Comparison of ENCODE assay signal across 13 cellular contexts in the genomic region with DNA sequence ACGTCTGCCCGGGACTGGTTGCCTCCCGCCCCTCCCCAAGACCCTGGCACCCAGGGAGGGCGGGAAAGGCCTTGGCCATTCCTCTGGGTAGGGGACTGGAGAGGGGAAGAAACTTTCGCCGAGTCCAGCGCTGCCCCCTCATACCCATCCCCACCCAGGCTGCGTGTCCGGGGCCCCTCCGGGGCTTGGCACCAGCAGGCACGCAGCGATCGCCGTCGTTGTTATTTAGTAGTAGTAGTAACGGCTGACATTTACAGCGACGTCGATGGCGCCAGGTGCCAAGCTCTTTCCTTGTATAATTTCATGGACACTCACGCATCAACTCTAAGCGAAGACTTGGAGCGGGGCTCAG. TPM values are rescaled to one million over a fixed set of nuclear protein-coding genes. Genes with fewer than 3 reads are reported as not detected.
DNase-seq lines count a peak whose midpoint lies in the region; ATAC-seq and TF ChIP-seq lines count a peak whose summit lies in the region.
"Had no signal": no experiment of that assay in that cellular context is flagged by ENCODE, and none has a peak within 500 bp of the region (broad histone marks: within the 10 kb centered on the region; RNA-seq: fewer than 3 reads in every experiment).

No MANE protein-coding gene starts in this region.

- DNase-seq in T-cell (no peak), iPS DF 6.9 (ENCODE audit: low read depth, low spot score) (no peak), prostate gland (ENCODE audit: low spot score) (no peak), NCI-H526 treated with DMSO at 0.1 percent for 48 hours (lab: John Stamatoyannopoulos, UW) (no peak)
- no peak for DNase-seq in stimulated activated CD4-positive, alpha-beta T cell treated with anti-CD3 and anti-CD28 coated beads, Interleukin-2, amount 100 ng/mL, for 24 hours
- DNase-seq in CD4-positive, alpha-beta T cell: no peak
- DNase-seq: AML-193, NCI-H1048, NCI-H2227 treated with DMSO at 0.1 percent for 48 hours had no signal

- no peak overlapping the region for H3K27ac Mint-ChIP-seq in T-cell
- H3K27ac Mint-ChIP-seq in CD4-positive, alpha-beta T cell: no peak overlapping the region
- H3K27ac Mint-ChIP-seq: activated naive CD8-positive, alpha-beta T cell treated with anti-CD3 and anti-CD28 coated beads, Interleukin-2, amount 10 ng/mL, durations not matched to agents 7 days and 5 days had no signal

- TF ChIP-seq POLR2A in prostate gland (IDR thresholded peaks at IDR 0.05): no peak
- no peak for TF ChIP-seq POLR2A in gastroesophageal sphincter (IDR thresholded peaks at IDR 0.05)

- no peak for TF ChIP-seq EP300 in gastroesophageal sphincter (IDR thresholded peaks at IDR 0.05)

- peak overlapping the region; percentile 46; the same call in 1 of the 2 replicates for H3K9ac ChIP-seq in ES-I3 (ENCODE audit: low read depth, low read length)

- H3K27ac ChIP-seq in iPS DF 6.9 (ENCODE audit: low read length) (no peak overlapping the region), prostate gland (no peak overlapping the region), gastroesophageal sphincter (peak overlapping the region in 2 of 4 donors; percentile 96 to 98)
- no peak overlapping the region for H3K27ac ChIP-seq in CD4-positive, alpha-beta T cell (ENCODE audit: low read depth, low read length)
- H3K27ac ChIP-seq: thyroid gland had no signal

- peak overlapping the region in 2 of 3 donors; percentile 55 to 57 for H3K4me3 Mint-ChIP-seq in T-cell
- H3K4me3 Mint-ChIP-seq in CD4-positive, alpha-beta T cell: no peak overlapping the region

- POLR2A ChIA-PET in T-cell (lab: Charles Lee): no interaction called here
- POLR2A ChIA-PET in CD4-positive, alpha-beta T cell (lab: Charles Lee): no interaction called here

- no peaks in the 10 kb centered on the region for H3K9me3 Mint-ChIP-seq in T-cell
- no peaks in the 10 kb centered on the region for H3K9me3 Mint-ChIP-seq in CD4-positive, alpha-beta T cell
- H3K9me3 Mint-ChIP-seq: activated naive CD8-positive, alpha-beta T cell treated with anti-CD3 and anti-CD28 coated beads, Interleukin-2, amount 10 ng/mL, durations not matched to agents 7 days and 5 days had no signal

- H3K27me3 ChIP-seq in iPS DF 6.9 (ENCODE audit: control insufficient read depth, insufficient read depth, low read length) (peaks cover 26% of the 10 kb centered on the region), prostate gland (replicated peaks; ENCODE audit: insufficient read depth) (no peaks in the 10 kb centered on the region), gastroesophageal sphincter (peaks cover 13% of the 10 kb centered on the region)
- peaks cover 38% of the 10 kb centered on the region for H3K27me3 ChIP-seq in CD4-positive, alpha-beta T cell (ENCODE audit: control insufficient read depth, insufficient read depth, low read length)

- no peaks in the 10 kb centered on the region for H3K36me3 Mint-ChIP-seq in T-cell
- no peaks in the 10 kb centered on the region for H3K36me3 Mint-ChIP-seq in CD4-positive, alpha-beta T cell (ENCODE audit: low read depth)
- H3K36me3 Mint-ChIP-seq: activated naive CD8-positive, alpha-beta T cell treated with anti-CD3 and anti-CD28 coated beads, Interleukin-2, amount 10 ng/mL, durations not matched to agents 7 days and 5 days had no signal

- H3K36me3 ChIP-seq in ES-I3 (ENCODE audit: insufficient read depth, low read length) (no peaks in the 10 kb centered on the region), iPS DF 6.9 (ENCODE audit: control insufficient read depth, insufficient read depth, low read length) (no peaks in the 10 kb centered on the region), prostate gland (no peaks in the 10 kb centered on the region), gastroesophageal sphincter (no peaks in the 10 kb centered on the region)
- H3K36me3 ChIP-seq: thyroid gland had no signal

- H3K4me3 ChIP-seq in iPS DF 6.9 (ENCODE audit: low read length): peak overlapping the region; percentile 31; the same call in 1 of the 2 replicates
- peak overlapping the region; percentile 31 to 44 for H3K4me3 ChIP-seq in prostate gland
- H3K4me3 ChIP-seq in gastroesophageal sphincter: peak overlapping the region in 1 of 2 donors; percentile 56

- ATAC-seq in T-cell (replicated peaks in 1 of 4) (no peak), gastroesophageal sphincter (no peak)
- no peak for ATAC-seq in CD4-positive, alpha-beta T cell (ENCODE audit: poor library complexity)

- CTCF ChIA-PET in T-cell (lab: Charles Lee): interaction anchor here in 1 of 2 donors (0.6 kb wide), 1 partner anchor 64 kb away, joined by 4 read pairs; no protein-coding TSS in a partner anchor
- CTCF ChIA-PET in CD4-positive, alpha-beta T cell (lab: Charles Lee): no interaction called here

- TF ChIP-seq CTCF in prostate gland (IDR thresholded peaks at IDR 0.05) (no peak), gastroesophageal sphincter (IDR thresholded peaks at IDR 0.05) (no peak)
- TF ChIP-seq CTCF in CD4-positive, alpha-beta T cell (IDR thresholded peaks at IDR 0.05): no peak

- H3K9me3 ChIP-seq in ES-I3 (ENCODE audit: control insufficient read depth, insufficient read depth, low read length) (no peaks in the 10 kb centered on the region), iPS DF 6.9 (ENCODE audit: control insufficient read depth, insufficient read depth, low read length) (no peaks in the 10 kb centered on the region), prostate gland (no peaks in the 10 kb centered on the region), gastroesophageal sphincter (peaks cover 0 to 6% (median 0%) of the 10 kb centered on the region in 3 donors)
- no peaks in the 10 kb centered on the region for H3K9me3 ChIP-seq in CD4-positive, alpha-beta T cell (ENCODE audit: control insufficient read depth, low read length)
- H3K9me3 ChIP-seq: thyroid gland had no signal

- H3K4me1 Mint-ChIP-seq in T-cell: peaks cover 2 to 13% (median 4%) of the 10 kb centered on the region in 3 donors
- H3K4me1 Mint-ChIP-seq in CD4-positive, alpha-beta T cell (ENCODE audit: low read depth): peaks cover 6% of the 10 kb centered on the region

- intact Hi-C loops in prostate gland (cut with DNase I): loop anchor here (5.0 kb wide), 1 partner anchor 249 kb away; no protein-coding TSS in a partner anchor
- intact Hi-C loops in CD4-positive, alpha-beta T cell (cut with DNase I, micrococcal nuclease): loop anchor here (5.0 to 10.0 kb wide), 2 partner anchors 114 to 198 kb away; no protein-coding TSS in a partner anchor

- peaks cover 8% of the 10 kb centered on the region; the same call in 1 of the 2 replicates for H3K4me1 ChIP-seq in ES-I3 (ENCODE audit: insufficient read depth, low read length)
- H3K4me1 ChIP-seq in iPS DF 6.9 (ENCODE audit: control insufficient read depth, insufficient read depth, low read length): peaks cover 4% of the 10 kb centered on the region
- peaks cover 14% of the 10 kb centered on the region for H3K4me1 ChIP-seq in prostate gland (replicated peaks)
- peaks cover 0 to 41% (median 19%) of the 10 kb centered on the region in 3 donors for H3K4me1 ChIP-seq in gastroesophageal sphincter

- no CpG with 5 or more reads among the region's 23 CpGs for WGBS in iPS DF 6.9 (ENCODE audit: insufficient coverage, insufficient read length)
- 27% methylated on average over 23 of the region's 23 CpGs for WGBS in prostate gland
- 90% methylated on average over 2 of the region's 23 CpGs; no CpG with 5 or more reads in 1 of the 2 donors for WGBS in gastroesophageal sphincter (ENCODE audit: low coverage in 1 of 2), 2 donors

- H3K27me3 Mint-ChIP-seq in T-cell: peaks cover 5 to 32% of the 10 kb centered on the region in 2 donors
- peaks cover 43% of the 10 kb centered on the region for H3K27me3 Mint-ChIP-seq in CD4-positive, alpha-beta T cell

RNA-seq across cellular contexts. Expression of gene PDGFA, which starts 3.3 kb away (rescaled TPM):
- total RNA-seq in T-cell (under 1 TPM in 4 of 5 donors, not detected in 1; 0.58 to 0.85 (median 0.74) TPM), prostate gland (10 to 100 TPM; 40.4 to 75.0 TPM), gastroesophageal sphincter (100 to 1,000 TPM in 2 of 4 donors, 10 to 100 TPM in 2; 66.0 to 162 (median 120) TPM)
- under 1 TPM; 0.55 to 0.70 TPM for total RNA-seq in CD4-positive, alpha-beta T cell

Comparison
In these comparisons a context has a peak if more than half of its experiments do, and no peak if none do; other contexts are left out.
1. RNA of gene PDGFA, which starts 3.3 kb away (total RNA-seq): 66.0 to 162 TPM in gastroesophageal sphincter and 40.4 to 75.0 TPM in prostate gland; 0.55 to 0.70 TPM in CD4-positive, alpha-beta T cell and 0.58 to 0.85 TPM in T-cell; every median in the first group is over 10 times any median in the second.